9 cellular contexts compared by ENCODE assay signal in genomic region chr19:45716314-45717130, GRCh38. TPM values are rescaled to one million over a fixed set of nuclear protein-coding genes. Genes with fewer than 3 reads are reported as not detected.
DNase-seq lines count a peak whose midpoint lies in the region; ATAC-seq and TF ChIP-seq lines count a peak whose summit lies in the region.
"Had no signal": no experiment of that assay in that cellular context is flagged by ENCODE, and none has a peak within 500 bp of the region (broad histone marks: within the 10 kb centered on the region; RNA-seq: fewer than 3 reads in every experiment).

No MANE protein-coding gene starts in this region.

- ATAC-seq in lower lobe of right lung (peak; percentile 1 to 35), HG02938 (IDR thresholded peaks at IDR 0.05; ENCODE audit: unreplicated experiment) (no peak), GM21825 (IDR thresholded peaks at IDR 0.05; ENCODE audit: unreplicated experiment) (no peak)

- no peaks in the 10 kb centered on the region for H3K9me3 ChIP-seq in colonic mucosa
- no peaks in the 10 kb centered on the region for H3K9me3 ChIP-seq in lower lobe of right lung
- H3K9me3 ChIP-seq in testis, result no peaks in the 10 kb centered on the region

- H3K9ac ChIP-seq in colonic mucosa (ENCODE audit: low read depth in 2 of 2, low read length in 2 of 2), result peak overlapping the region; percentile 72 to 98

- DNase-seq in stimulated activated CD4-positive, alpha-beta T cell treated with anti-CD3 and anti-CD28 coated beads, Interleukin-15, amount 100 ng/mL, for 24 hours, result peak; percentile 29
- DNase-seq in stimulated activated CD4-positive, alpha-beta T cell treated with anti-CD3 and anti-CD28 coated beads, Interleukin-1b, Interleukin-23, amount 100 ng/mL, for 48 hours, result no peak
- DNase-seq in SW480 (ENCODE audit: low spot score) (peak; percentile 68), colonic mucosa (peak; percentile 44), lower lobe of right lung (no peak), testis (peak; percentile 43)

- H3K4me1 ChIP-seq in colonic mucosa (no peaks in the 10 kb centered on the region), lower lobe of right lung (peaks cover 27% of the 10 kb centered on the region), testis (peaks cover 9% of the 10 kb centered on the region)

- peak overlapping the region; percentile 39 for H3K27ac ChIP-seq in colonic mucosa
- H3K27ac ChIP-seq in lower lobe of right lung, result peak overlapping the region; percentile 73
- H3K27ac ChIP-seq in testis, result peak overlapping the region; percentile 81 to 85

- peak overlapping the region; percentile 46 for H3K4me3 ChIP-seq in colonic mucosa
- peak overlapping the region; percentile 64 for H3K4me3 ChIP-seq in lower lobe of right lung
- peak overlapping the region; percentile 51 to 80 for H3K4me3 ChIP-seq in testis

- no peak for TF ChIP-seq CTCF in colonic mucosa (IDR thresholded peaks at IDR 0.05)
- no peak for TF ChIP-seq CTCF in lower lobe of right lung (IDR thresholded peaks at IDR 0.05)
- TF ChIP-seq CTCF in testis (IDR thresholded peaks at IDR 0.05), result no peak

- TF ChIP-seq POLR2A in testis (IDR thresholded peaks at IDR 0.05), result no peak

- H3K27me3 ChIP-seq in colonic mucosa (no peaks in the 10 kb centered on the region), lower lobe of right lung (ENCODE audit: low read depth) (no peaks in the 10 kb centered on the region), testis (no peaks in the 10 kb centered on the region)

- H3K36me3 ChIP-seq in colonic mucosa, result no peaks in the 10 kb centered on the region
- peaks cover 18% of the 10 kb centered on the region for H3K36me3 ChIP-seq in lower lobe of right lung
- no peaks in the 10 kb centered on the region for H3K36me3 ChIP-seq in testis (ENCODE audit: low read depth, missing control alignments)

- intact Hi-C loops in colonic mucosa (cut with DNase I), result loop anchor here (5.0 kb wide), 1 partner anchor 51 kb away; the partner anchor contains the start of gene SIX5
- intact Hi-C loops in lower lobe of right lung (cut with DNase I), result no loop called here
- intact Hi-C loops in testis (cut with DNase I; ENCODE audit: low total_unique reads), result no loop called here

- WGBS in testis, 2 donors, result 1 to 2% methylated on average over 24 of the region's 24 CpGs

RNA-seq across cellular contexts. Expression of gene FBXO46, which starts 14.2 kb away (rescaled TPM):
- 10 to 100 TPM; 28.3 to 28.8 TPM for total RNA-seq in colonic mucosa
- 19.3 TPM for total RNA-seq in lower lobe of right lung
- 10 to 100 TPM; 22.4 to 24.2 TPM for total RNA-seq in testis
- 20.1 TPM for polyA plus RNA-seq in testis (ENCODE audit: insufficient read depth, low read depth, low replicate concordance)

RNA-seq across cellular contexts. Expression of gene MEIOSIN, which starts 16.7 kb away (rescaled TPM):
- total RNA-seq in colonic mucosa (not detected), lower lobe of right lung (not detected), testis (10 to 100 TPM in 1 of 2 donors, 1 to 10 TPM in 1; 9.2 to 13.8 TPM)
- 10.4 TPM for polyA plus RNA-seq in testis (ENCODE audit: insufficient read depth, low read depth, low replicate concordance)
- total RNA-seq: frontal cortex had no signal

RNA-seq across cellular contexts. Expression of gene QPCTL, which starts 24.1 kb away (rescaled TPM):
- total RNA-seq in colonic mucosa (10 to 100 TPM; 10.7 to 11.2 TPM), lower lobe of right lung (5.0 TPM), testis (1 to 10 TPM; 5.3 to 6.9 TPM)
- polyA plus RNA-seq in testis (ENCODE audit: insufficient read depth, low read depth, low replicate concordance), result 3.5 TPM

RNA-seq across cellular contexts. Expression of gene SNRPD2, which starts 24.8 kb away (rescaled TPM):
- total RNA-seq in colonic mucosa (100 to 1,000 TPM; 269 to 484 TPM), lower lobe of right lung (229 TPM), testis (100 to 1,000 TPM; 111 to 128 TPM)
- 242 TPM for polyA plus RNA-seq in testis (ENCODE audit: insufficient read depth, low read depth, low replicate concordance)

RNA-seq across cellular contexts. Expression of gene GIPR, which starts 48.5 kb away (rescaled TPM):
- total RNA-seq in colonic mucosa, result 1 to 10 TPM; 8.3 to 9.5 TPM
- total RNA-seq in lower lobe of right lung, result 7.5 TPM
- under 1 TPM; 0.16 to 0.74 TPM for total RNA-seq in testis
- polyA plus RNA-seq in testis (ENCODE audit: insufficient read depth, low read depth, low replicate concordance), result 0.50 TPM

Comparison
In these comparisons a context has a peak if more than half of its experiments do, and no peak if none do; other contexts are left out.
1. DNase-seq: peak in stimulated activated CD4-positive, alpha-beta T cell treated with anti-CD3 and anti-CD28 coated beads, Interleukin-15, amount 100 ng/mL, for 24 hours (single experiment), SW480 (single experiment), colonic mucosa (single experiment) and testis (single experiment); none in stimulated activated CD4-positive, alpha-beta T cell treated with anti-CD3 and anti-CD28 coated beads, Interleukin-1b, Interleukin-23, amount 100 ng/mL, for 48 hours (single experiment) and lower lobe of right lung (single experiment).
2. ATAC-seq: peak in lower lobe of right lung (2 of 2); none in HG02938 (single experiment) and GM21825 (single experiment).
3. RNA of gene MEIOSIN, which starts 16.7 kb away (total RNA-seq): 9.2 to 13.8 TPM in testis; not detected in colonic mucosa and not detected in lower lobe of right lung (single experiment); every median in the first group is over 4 times any median in the second.
4. Peak in every context shown above with its lines, with median percentiles within 50 percentile points of each other: H3K27ac ChIP-seq and H3K4me3 ChIP-seq.